In genomic region chr1:13960376-13960987, GRCh38 we compare ENCODE assay signal across 8 cellular contexts.
A peak's percentile ranks its signal among the peaks of the same experiment; 100 is the strongest.
DNase-seq lines count a peak whose midpoint lies in the region; ATAC-seq and TF ChIP-seq lines count a peak whose summit lies in the region.

No MANE protein-coding gene starts in this region.

- H3K9ac ChIP-seq in parathyroid adenoma, result no peak overlapping the region

- H3K4me3 Mint-ChIP-seq in activated naive CD4-positive, alpha-beta T cell treated with anti-CD3 and anti-CD28 coated beads, Interleukin-2, amount 10 ng/mL, durations not matched to agents 7 days and 5 days, result no peak overlapping the region
- H3K4me3 Mint-ChIP-seq in glutamatergic neuron (ENCODE audit: unreplicated experiment), result no peak overlapping the region

- DNase-seq in DMS114 treated with DMSO at 0.1 percent for 48 hours (lab: John Stamatoyannopoulos, UW; ENCODE audit: unreplicated experiment) (peak; percentile 34), HS-27A (ENCODE audit: low read depth) (peak; percentile 14), SJCRH30 (peak; percentile 29 to 78), glutamatergic neuron (peak; percentile 81), ureter (ENCODE audit: low spot score) (peak; percentile 80)
- peak; percentile 71 for DNase-seq in activated naive CD4-positive, alpha-beta T cell treated with anti-CD3 and anti-CD28 coated beads, Interleukin-2, amount 10 ng/mL, durations not matched to agents 7 days and 5 days

- no peaks in the 10 kb centered on the region for H3K4me1 Mint-ChIP-seq in activated naive CD4-positive, alpha-beta T cell treated with anti-CD3 and anti-CD28 coated beads, Interleukin-2, amount 10 ng/mL, durations not matched to agents 7 days and 5 days
- H3K4me1 Mint-ChIP-seq in glutamatergic neuron (ENCODE audit: low read depth, unreplicated experiment), result no peaks in the 10 kb centered on the region

- H3K27ac Mint-ChIP-seq in activated naive CD4-positive, alpha-beta T cell treated with anti-CD3 and anti-CD28 coated beads, Interleukin-2, amount 10 ng/mL, durations not matched to agents 7 days and 5 days, result no peak overlapping the region
- H3K27ac Mint-ChIP-seq in glutamatergic neuron (ENCODE audit: unreplicated experiment), result no peak overlapping the region

- no peak overlapping the region for H2AFZ ChIP-seq in parathyroid adenoma

- no peak overlapping the region for H3K4me2 ChIP-seq in parathyroid adenoma (ENCODE audit: low read length)

- CTCF ChIA-PET in activated naive CD4-positive, alpha-beta T cell treated with anti-CD3 and anti-CD28 coated beads, Interleukin-2, amount 10 ng/mL, durations not matched to agents 7 days and 5 days (lab: Charles Lee), result interaction anchor here (1.1 to 1.4 kb wide), 2 partner anchors 132 to 147 kb away, joined by 3 to 5 read pairs; no protein-coding TSS in a partner anchor

- no peaks in the 10 kb centered on the region for H3K79me2 ChIP-seq in parathyroid adenoma

- no peaks in the 10 kb centered on the region for H3K9me3 ChIP-seq in SJCRH30 (replicated peaks)
- H3K9me3 ChIP-seq in parathyroid adenoma (ENCODE audit: control insufficient read depth, low read length), result no peaks in the 10 kb centered on the region

- H3K36me3 ChIP-seq in SJCRH30, result no peaks in the 10 kb centered on the region
- H3K36me3 ChIP-seq in parathyroid adenoma (ENCODE audit: control insufficient read depth, insufficient read depth, low read length), result no peaks in the 10 kb centered on the region

- no peaks in the 10 kb centered on the region for H3K9me3 Mint-ChIP-seq in activated naive CD4-positive, alpha-beta T cell treated with anti-CD3 and anti-CD28 coated beads, Interleukin-2, amount 10 ng/mL, durations not matched to agents 7 days and 5 days
- peaks cover 3% of the 10 kb centered on the region for H3K9me3 Mint-ChIP-seq in glutamatergic neuron (ENCODE audit: unreplicated experiment)

- peaks cover 21% of the 10 kb centered on the region for H3K27me3 Mint-ChIP-seq in activated naive CD4-positive, alpha-beta T cell treated with anti-CD3 and anti-CD28 coated beads, Interleukin-2, amount 10 ng/mL, durations not matched to agents 7 days and 5 days
- H3K27me3 Mint-ChIP-seq in glutamatergic neuron (ENCODE audit: unreplicated experiment), result peaks cover 14% of the 10 kb centered on the region

- H3K27ac ChIP-seq in SJCRH30 (no peak overlapping the region), parathyroid adenoma (no peak overlapping the region)

- H3K27me3 ChIP-seq in SJCRH30 (no peaks in the 10 kb centered on the region), parathyroid adenoma (ENCODE audit: control insufficient read depth, insufficient read depth, low read length) (no peaks in the 10 kb centered on the region)

- no peaks in the 10 kb centered on the region for H3K36me3 Mint-ChIP-seq in activated naive CD4-positive, alpha-beta T cell treated with anti-CD3 and anti-CD28 coated beads, Interleukin-2, amount 10 ng/mL, durations not matched to agents 7 days and 5 days
- H3K36me3 Mint-ChIP-seq in glutamatergic neuron (ENCODE audit: unreplicated experiment), result no peaks in the 10 kb centered on the region

- H3K4me1 ChIP-seq in SJCRH30 (no peaks in the 10 kb centered on the region), parathyroid adenoma (no peaks in the 10 kb centered on the region)

- TF ChIP-seq CTCF in glutamatergic neuron (IDR thresholded peaks at IDR 0.05; ENCODE audit: partially characterized antibody, unreplicated experiment) (peak; percentile 94), parathyroid adenoma (IDR thresholded peaks at IDR 0.05) (peak; percentile 82)

- H3K4me3 ChIP-seq in SJCRH30, result no peak overlapping the region
- no peak overlapping the region for H3K4me3 ChIP-seq in parathyroid adenoma (ENCODE audit: low read depth, low read length)

- no peak for ATAC-seq in HG03280 (IDR thresholded peaks at IDR 0.05; ENCODE audit: unreplicated experiment)

Comparison
In these comparisons a context has a peak if more than half of its experiments do, and no peak if none do; other contexts are left out.
1. DNase-seq: peak in every context shown above with its lines; median percentile 81 in glutamatergic neuron; 80 in ureter; 71 in activated naive CD4-positive, alpha-beta T cell treated with anti-CD3 and anti-CD28 coated beads, Interleukin-2, amount 10 ng/mL, durations not matched to agents 7 days and 5 days; 54 in SJCRH30; 34 in DMS114 treated with DMSO at 0.1 percent for 48 hours; 14 in HS-27A.